1 cellular context compared by ENCODE assay signal in genomic region chr12:133080619-133081407, GRCh38.
A peak's percentile ranks its signal among the peaks of the same experiment; 100 is the strongest.
TF ChIP-seq lines count a peak whose summit lies in the region.

TSS of gene ZNF140 (plus strand) at chr12:133080923. CDS start at chr12:133081321, 398 bp downstream.

TF ChIP-seq in GM12878, 131 proteins besides CTCF, POLR2A, EP300 and RAD21 (continued from another document):
- TF ChIP-seq NKRF (conservative IDR thresholded peaks at IDR 0.05) (peak; percentile 63; the same call in 1 of the 2 replicates), ASH2L (IDR thresholded peaks at IDR 0.05; ENCODE audit: borderline replicate concordance, low read depth) (0 out of 2 replicates have a peak, but pooled peaks have one; percentile 50), FOS (IDR thresholded peaks at IDR 0.05; ENCODE audit: borderline replicate concordance, extremely low read depth, insufficient read length) (no peak), MTA3 (IDR thresholded peaks at IDR 0.05; ENCODE audit: borderline replicate concordance, low read length) (no peak), ZBTB11 (CRISPR knock-in tag; IDR thresholded peaks at IDR 0.05) (peak; percentile 57), TCF12 (IDR thresholded peaks at IDR 0.05; ENCODE audit: low read depth, low read length) (peak; percentile 32; the same call in 1 of the 2 replicates), TARDBP (IDR thresholded peaks at IDR 0.05; ENCODE audit: borderline replicate concordance) (no peak), SPI1 (IDR thresholded peaks at IDR 0.05; ENCODE audit: borderline replicate concordance, insufficient read depth, low read depth, low read length) (no peak), CBX3 (IDR thresholded peaks at IDR 0.05; ENCODE audit: borderline replicate concordance, low read depth) (no peak), EGR1 (IDR thresholded peaks at IDR 0.05; ENCODE audit: borderline replicate concordance in 1 of 2, low read depth in 2 of 2, low read length in 2 of 2) (peak in 1 of 2 experiments; percentile 73; a peak in 2 of 3 replicates), ZNF217 (IDR thresholded peaks at IDR 0.05) (no peak), ZNF207 (IDR thresholded peaks at IDR 0.05; ENCODE audit: borderline replicate concordance) (peak; percentile 52), GABPA (IDR thresholded peaks at IDR 0.05; ENCODE audit: low read depth) (peak; percentile 69), NR2C1 (IDR thresholded peaks at IDR 0.05) (peak; percentile 61), RELA (IDR thresholded peaks at IDR 0.05; ENCODE audit: borderline replicate concordance, partially characterized antibody) (peak; percentile 90), SMARCA5 (IDR thresholded peaks at IDR 0.05) (no peak), ATF3 (IDR thresholded peaks at IDR 0.05; ENCODE audit: borderline replicate concordance, extremely low read depth, low read depth, low read length) (no peak), CREB1 (IDR thresholded peaks at IDR 0.05; ENCODE audit: low read depth) (peak; percentile 97), EED (IDR thresholded peaks at IDR 0.05; ENCODE audit: low read depth) (peak; percentile 41; the same call in 1 of the 2 replicates), MLLT1 (IDR thresholded peaks at IDR 0.05) (peak; percentile 22; the same call in 1 of the 2 replicates), SMAD1 (IDR thresholded peaks at IDR 0.05; ENCODE audit: low read depth, partially characterized antibody) (peak; percentile 29), MYB (IDR thresholded peaks at IDR 0.05; ENCODE audit: borderline replicate concordance, low read depth, low read length) (no peak), ZNF274 (IDR thresholded peaks at IDR 0.05; ENCODE audit: insufficient read depth, insufficient read length) (no peak), ATF7 (IDR thresholded peaks at IDR 0.05; ENCODE audit: low read depth) (peak; percentile 76), ETV6 (conservative IDR thresholded peaks at IDR 0.05 in 1 of 2, IDR thresholded peaks at IDR 0.05 in 1 of 2; ENCODE audit: borderline replicate concordance in 1 of 2, low read depth in 1 of 2) (0 out of 4 replicates have a peak, but pooled peaks of 1 of the 2 experiments have one; percentile 32), RBBP5 (conservative IDR thresholded peaks at IDR 0.05) (no peak), NFXL1 (IDR thresholded peaks at IDR 0.05; ENCODE audit: borderline replicate concordance) (no peak), SIN3A (IDR thresholded peaks at IDR 0.05; ENCODE audit: low read depth, low read length) (no peak), SUPT20H (IDR thresholded peaks at IDR 0.05; ENCODE audit: borderline replicate concordance, control insufficient read depth, low read depth, low read length) (no peak), PAX5 (IDR thresholded peaks at IDR 0.05; ENCODE audit: borderline replicate concordance, low read depth, low read length) (peak; percentile 34; the same call in 1 of the 2 replicates), EZH2 (IDR thresholded peaks at IDR 0.05; ENCODE audit: borderline replicate concordance, control insufficient read depth, low read depth, low read length) (no peak), IRF3 (IDR thresholded peaks at IDR 0.05) (no peak), IKZF1 (conservative IDR thresholded peaks at IDR 0.05) (peak; percentile 99), IKZF2 (IDR thresholded peaks at IDR 0.05) (peak in 1 of 2 experiments; percentile 26; a peak in 1 of 4 replicates), DPF2 (IDR thresholded peaks at IDR 0.05) (no peak; the same call in 1 of the 2 replicates)
TF ChIP-seq in GM12878: peak in this region for 41.
